ENCODE assay signal across 8 cellular contexts in the genomic region with DNA sequence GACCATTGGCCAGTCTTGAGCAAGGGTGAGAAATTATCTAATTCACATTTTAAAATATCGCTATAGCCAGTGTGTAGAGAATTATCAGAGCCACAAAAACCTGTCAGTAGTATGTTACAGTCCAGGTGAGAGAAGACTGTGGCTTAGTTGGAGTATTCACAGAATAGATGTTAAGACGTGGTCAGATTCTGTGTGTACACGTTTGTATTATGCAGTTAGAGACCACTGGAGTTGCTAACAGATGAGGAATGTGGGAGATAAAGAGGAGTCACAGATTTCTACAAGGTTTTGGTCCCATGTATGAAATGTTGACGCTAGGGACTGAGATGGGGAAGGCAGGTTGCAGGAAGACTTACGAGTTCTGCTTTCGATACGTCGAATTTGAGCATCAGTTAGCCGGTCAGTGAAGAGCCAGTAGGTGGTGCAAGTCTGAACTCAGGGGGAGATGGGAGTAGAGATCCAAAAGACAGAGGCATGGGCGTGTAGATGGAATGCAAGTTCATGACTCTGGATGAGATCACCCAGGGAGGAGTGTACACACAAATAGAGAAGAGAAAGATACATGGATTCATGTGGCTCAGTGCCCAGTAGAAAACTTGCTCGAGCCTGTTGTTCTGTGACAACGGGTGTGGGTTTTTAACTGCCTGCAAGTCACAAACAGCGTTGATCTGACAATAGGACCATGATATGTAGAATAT.
DNase-seq lines count a peak whose midpoint lies in the region; ATAC-seq and TF ChIP-seq lines count a peak whose summit lies in the region.

No MANE protein-coding gene starts in this region.

- ATAC-seq in lung (ENCODE audit: insufficient read depth, low FRiP score), result peak; percentile 88
- no peak for ATAC-seq in activated CD8-positive, alpha-beta memory T cell treated with anti-CD3 and anti-CD28 coated beads, Interleukin-2, amount 10 ng/mL, durations not matched to agents 7 days and 5 days
- no peak for ATAC-seq in HG02763 (IDR thresholded peaks at IDR 0.05; ENCODE audit: unreplicated experiment)

- no peaks in the 10 kb centered on the region for H3K9me3 Mint-ChIP-seq in chondrocyte (ENCODE audit: low read depth)
- H3K9me3 Mint-ChIP-seq in activated CD8-positive, alpha-beta memory T cell treated with anti-CD3 and anti-CD28 coated beads, Interleukin-2, amount 10 ng/mL, durations not matched to agents 7 days and 5 days (ENCODE audit: low read depth), result peaks cover 7% of the 10 kb centered on the region

- no peaks in the 10 kb centered on the region for H3K36me3 Mint-ChIP-seq in chondrocyte (ENCODE audit: low read depth)
- no peaks in the 10 kb centered on the region for H3K36me3 Mint-ChIP-seq in activated CD8-positive, alpha-beta memory T cell treated with anti-CD3 and anti-CD28 coated beads, Interleukin-2, amount 10 ng/mL, durations not matched to agents 7 days and 5 days

- peak; percentile 29; the same call in 1 of the 2 replicates for TF ChIP-seq CTCF in LNCaP clone FGC (IDR thresholded peaks at IDR 0.05; ENCODE audit: control insufficient read depth, extremely low read depth, insufficient read depth)
- peak; percentile 73 for TF ChIP-seq CTCF in chondrocyte (IDR thresholded peaks at IDR 0.05)
- TF ChIP-seq CTCF in lung (IDR thresholded peaks at IDR 0.05; ENCODE audit: control extremely low read depth, extremely low read depth), result no peak

- 67 to 69% methylated on average over 13 of the region's 13 CpGs for WGBS in lung, 2 donors

- no peaks in the 10 kb centered on the region for H3K9me3 ChIP-seq in lung (ENCODE audit: control insufficient read depth in 2 of 2, insufficient read depth in 1 of 2, low read length in 1 of 2)

- no peaks in the 10 kb centered on the region for H3K27me3 ChIP-seq in lung (ENCODE audit: control insufficient read depth, insufficient read depth)

- H3K4me1 Mint-ChIP-seq in chondrocyte (ENCODE audit: low read depth), result peaks cover 42% of the 10 kb centered on the region
- H3K4me1 Mint-ChIP-seq in activated CD8-positive, alpha-beta memory T cell treated with anti-CD3 and anti-CD28 coated beads, Interleukin-2, amount 10 ng/mL, durations not matched to agents 7 days and 5 days, result no peaks in the 10 kb centered on the region

- CTCF ChIA-PET in activated CD8-positive, alpha-beta memory T cell treated with anti-CD3 and anti-CD28 coated beads, Interleukin-2, amount 10 ng/mL, durations not matched to agents 7 days and 5 days (lab: Charles Lee), result no interaction called here

- H3K27ac Mint-ChIP-seq in chondrocyte (ENCODE audit: unreplicated experiment), result peak overlapping the region; percentile 83
- no peak overlapping the region for H3K27ac Mint-ChIP-seq in activated CD8-positive, alpha-beta memory T cell treated with anti-CD3 and anti-CD28 coated beads, Interleukin-2, amount 10 ng/mL, durations not matched to agents 7 days and 5 days

- DNase-seq in AG08395 (ENCODE audit: low spot score), result peak; percentile 93
- peak; percentile 67 for DNase-seq in LNCaP clone FGC (ENCODE audit: low read depth)
- DNase-seq in chondrocyte (ENCODE audit: low spot score), result no peak
- peak; percentile 40 for DNase-seq in lung (ENCODE audit: low spot score)
- DNase-seq in activated CD8-positive, alpha-beta memory T cell treated with anti-CD3 and anti-CD28 coated beads, Interleukin-2, amount 10 ng/mL, durations not matched to agents 7 days and 5 days, result no peak
- DNase-seq in NCI-H2196 (lab: John Stamatoyannopoulos, UW; ENCODE audit: unreplicated experiment), result no peak
- DNase-seq in activated CD4-positive, alpha-beta T cell treated with anti-CD3 and anti-CD28 coated beads for 48 hours, result no peak

- no peaks in the 10 kb centered on the region for H3K4me1 ChIP-seq in lung (ENCODE audit: control insufficient read depth in 2 of 2, insufficient read depth in 2 of 2, low read length in 2 of 2)

- H3K4me3 ChIP-seq in LNCaP clone FGC (ENCODE audit: low read depth, low read length), result no peak overlapping the region
- no peak overlapping the region for H3K4me3 ChIP-seq in lung

- no peaks in the 10 kb centered on the region for H3K36me3 ChIP-seq in lung (ENCODE audit: control insufficient read depth in 2 of 2, insufficient read depth in 2 of 2, low read length in 2 of 2)

- no peak overlapping the region for H3K4me3 Mint-ChIP-seq in chondrocyte (ENCODE audit: unreplicated experiment)
- no peak overlapping the region for H3K4me3 Mint-ChIP-seq in activated CD8-positive, alpha-beta memory T cell treated with anti-CD3 and anti-CD28 coated beads, Interleukin-2, amount 10 ng/mL, durations not matched to agents 7 days and 5 days

- H3K27ac ChIP-seq in lung (ENCODE audit: low read depth in 1 of 2, low read length in 1 of 2), result no peak overlapping the region

- H3K27me3 Mint-ChIP-seq in chondrocyte (ENCODE audit: low read depth), result no peaks in the 10 kb centered on the region
- no peaks in the 10 kb centered on the region for H3K27me3 Mint-ChIP-seq in activated CD8-positive, alpha-beta memory T cell treated with anti-CD3 and anti-CD28 coated beads, Interleukin-2, amount 10 ng/mL, durations not matched to agents 7 days and 5 days

Comparison
In these comparisons a context has a peak if more than half of its experiments do, and no peak if none do; other contexts are left out.
1. DNase-seq: peak in AG08395 (single experiment), LNCaP clone FGC (single experiment) and lung (single experiment); none in chondrocyte (single experiment), activated CD8-positive, alpha-beta memory T cell treated with anti-CD3 and anti-CD28 coated beads, Interleukin-2, amount 10 ng/mL, durations not matched to agents 7 days and 5 days (single experiment), NCI-H2196 (single experiment) and activated CD4-positive, alpha-beta T cell treated with anti-CD3 and anti-CD28 coated beads for 48 hours (single experiment).